Comparison of ENCODE assay signal across 8 cellular contexts in the genomic region with DNA sequence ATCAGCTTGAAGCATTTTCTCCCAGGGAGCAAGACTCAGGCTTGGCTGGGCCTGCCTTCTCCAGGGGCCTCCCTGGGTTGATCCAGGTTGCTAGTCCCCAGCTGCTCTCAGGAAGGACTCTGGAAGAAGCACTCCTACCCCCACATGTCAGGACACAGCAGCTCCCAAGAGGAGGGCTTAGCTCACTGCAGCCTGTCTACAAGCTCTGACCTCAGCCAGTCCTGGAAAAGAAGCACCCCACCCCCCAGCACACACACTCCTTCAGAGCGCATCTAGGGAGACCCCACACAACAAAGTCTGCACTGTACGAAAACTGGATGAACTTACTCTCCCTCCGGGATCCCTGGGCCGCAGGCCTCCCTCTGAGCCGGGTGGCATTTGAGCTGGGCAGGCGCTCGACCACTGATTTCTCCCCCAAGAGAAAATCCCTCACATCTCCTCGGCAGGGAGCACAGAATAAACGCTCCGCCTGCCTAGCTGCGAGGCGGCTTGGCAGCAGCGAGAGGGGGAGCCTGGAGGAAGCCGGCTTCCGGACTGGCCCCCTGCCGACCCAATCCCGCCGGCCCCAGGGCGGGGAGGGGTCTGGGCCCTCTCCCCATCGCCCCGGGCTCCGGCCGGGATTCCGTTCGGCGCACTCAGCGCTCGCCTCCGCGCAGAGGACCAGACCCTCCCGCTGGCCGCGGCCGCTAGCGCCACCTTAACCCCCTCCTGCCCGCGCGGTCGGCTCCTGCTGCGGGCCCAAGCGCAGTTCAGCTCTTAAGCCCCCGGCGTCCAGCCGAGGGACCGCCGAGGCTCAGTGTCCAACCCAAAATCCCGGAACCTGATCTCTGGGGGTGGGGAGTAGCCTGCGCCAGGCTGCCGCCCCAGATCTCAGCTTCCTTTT. TPM values are rescaled to one million over a fixed set of nuclear protein-coding genes. Genes with fewer than 3 reads are reported as not detected.
DNase-seq lines count a peak whose midpoint lies in the region; ATAC-seq, FAIRE-seq and TF ChIP-seq lines count a peak whose summit lies in the region.

A gene (minus strand): TSS at position 458 of the 883 bp plus-strand sequence. CDS start 1,576 bp downstream, outside the sequence.

- FAIRE-seq in H54 (lab: Jason Lieb, UNC): no peak

- TF ChIP-seq CTCF in GM06990 (IDR thresholded peaks at IDR 0.05; ENCODE audit: insufficient read depth, low read length, poor library complexity, severe bottlenecking): no peak
- TF ChIP-seq CTCF in colonic mucosa (IDR thresholded peaks at IDR 0.05): no peak
- TF ChIP-seq CTCF in lower leg skin (IDR thresholded peaks at IDR 0.05): no peak
- TF ChIP-seq CTCF in stomach (IDR thresholded peaks at IDR 0.05): no peak

- DNase-seq in GM06990 (ENCODE audit: extremely low read depth, insufficient read length) (no peak), NCI-H526 treated with DMSO at 0.1 percent for 48 hours (lab: John Stamatoyannopoulos, UW) (peak; percentile 15), colonic mucosa (no peak), lower leg skin (ENCODE audit: low spot score in 2 of 2) (peak in 1 of 2 donors; percentile 86), stomach (peak; percentile 26), H54 (ENCODE audit: insufficient read length, low spot score) (no peak), HT-29 (ENCODE audit: low spot score) (no peak)

- no peaks in the 10 kb centered on the region for H3K36me3 ChIP-seq in GM06990 (ENCODE audit: control insufficient read depth, insufficient read depth, low read length)
- no peaks in the 10 kb centered on the region for H3K36me3 ChIP-seq in colonic mucosa
- H3K36me3 ChIP-seq in stomach: no peaks in the 10 kb centered on the region

- WGBS in lower leg skin, 2 donors: 2 to 3% methylated on average over 30 to 41 of the region's 49 CpGs
- 0 to 3% (median 2%) methylated on average over 16 to 49 of the region's 49 CpGs for WGBS in stomach, 5 donors

- H3K9ac ChIP-seq in colonic mucosa (ENCODE audit: low read depth in 2 of 2, low read length in 2 of 2): peak within 1 kb of the TSS in 1 of 2 donors; percentile 50

- H3K27ac ChIP-seq in colonic mucosa: no peak within 1 kb of the TSS
- H3K27ac ChIP-seq in stomach: peak within 1 kb of the TSS in 3 of 5 donors; percentile 20 to 75 (median 53)

- H3K4me1 ChIP-seq in colonic mucosa (no peaks in the 10 kb centered on the region), stomach (peaks cover 23 to 31% (median 26%) of the 10 kb centered on the region in 4 donors)

- intact Hi-C loops in colonic mucosa (cut with DNase I) (no loop called here), lower leg skin (cut with DNase I; ENCODE audit: low total_unique reads) (no loop called here), stomach (cut with DNase I; ENCODE audit: low total_unique reads) (no loop called here)

- TF ChIP-seq EP300 in stomach (IDR thresholded peaks at IDR 0.05): no peak

- no peaks in the 10 kb centered on the region for H3K9me3 ChIP-seq in colonic mucosa
- H3K9me3 ChIP-seq in stomach: no peaks in the 10 kb centered on the region

- ATAC-seq in GM21390 (IDR thresholded peaks at IDR 0.05; ENCODE audit: unreplicated experiment): no peak

- H3K4me3 ChIP-seq in GM06990 (replicated peaks; ENCODE audit: low read depth, low read length): peak within 1 kb of the TSS; percentile 38
- peak within 1 kb of the TSS; percentile 40 for H3K4me3 ChIP-seq in colonic mucosa
- H3K4me3 ChIP-seq in lower leg skin (ENCODE audit: low read depth, poor library complexity, severe bottlenecking): peak within 1 kb of the TSS; percentile 27
- H3K4me3 ChIP-seq in stomach: peak within 1 kb of the TSS; percentile 54 to 69 (median 62)

- TF ChIP-seq POLR2A in lower leg skin (IDR thresholded peaks at IDR 0.05) (no peak), stomach (IDR thresholded peaks at IDR 0.05) (no peak), H54 (IDR thresholded peaks at IDR 0.05; ENCODE audit: low read depth, low read length) (no peak)

- peaks cover 8% of the 10 kb centered on the region for H3K27me3 ChIP-seq in GM06990 (replicated peaks; ENCODE audit: control insufficient read depth, insufficient read depth, low read length)
- H3K27me3 ChIP-seq in colonic mucosa: peaks cover 42% of the 10 kb centered on the region
- H3K27me3 ChIP-seq in stomach: peaks cover 0 to 79% (median 45%) of the 10 kb centered on the region in 3 donors

RNA-seq across cellular contexts. Expression of the gene that starts here (rescaled TPM):
- total RNA-seq in colonic mucosa (under 1 TPM; 0.17 to 0.61 TPM), lower leg skin (under 1 TPM in 2 of 4 donors, not detected in 2; 0.65 to 0.88 TPM), stomach (10 to 100 TPM in 1 of 5 donors, under 1 TPM in 3, not detected in 1; under 0.01 to 42.0 (median 0.89) TPM)
- under 1 TPM in 1 of 3 donors, not detected in 2; 0.20 TPM for polyA plus RNA-seq in stomach
- not detected in 2 replicates for total RNA-seq in HT-29 (2014; rRNA removed; shearing (Covaris generic))

Comparison
In these comparisons a context has a peak if more than half of its experiments do, and no peak if none do; other contexts are left out.
1. DNase-seq: peak in NCI-H526 treated with DMSO at 0.1 percent for 48 hours (single experiment) and stomach (single experiment); none in GM06990 (single experiment), colonic mucosa (single experiment), H54 (single experiment) and HT-29 (single experiment).
2. Peak in every context shown above with its lines, with median percentiles within 50 percentile points of each other: H3K4me3 ChIP-seq.